In the genomic region with DNA sequence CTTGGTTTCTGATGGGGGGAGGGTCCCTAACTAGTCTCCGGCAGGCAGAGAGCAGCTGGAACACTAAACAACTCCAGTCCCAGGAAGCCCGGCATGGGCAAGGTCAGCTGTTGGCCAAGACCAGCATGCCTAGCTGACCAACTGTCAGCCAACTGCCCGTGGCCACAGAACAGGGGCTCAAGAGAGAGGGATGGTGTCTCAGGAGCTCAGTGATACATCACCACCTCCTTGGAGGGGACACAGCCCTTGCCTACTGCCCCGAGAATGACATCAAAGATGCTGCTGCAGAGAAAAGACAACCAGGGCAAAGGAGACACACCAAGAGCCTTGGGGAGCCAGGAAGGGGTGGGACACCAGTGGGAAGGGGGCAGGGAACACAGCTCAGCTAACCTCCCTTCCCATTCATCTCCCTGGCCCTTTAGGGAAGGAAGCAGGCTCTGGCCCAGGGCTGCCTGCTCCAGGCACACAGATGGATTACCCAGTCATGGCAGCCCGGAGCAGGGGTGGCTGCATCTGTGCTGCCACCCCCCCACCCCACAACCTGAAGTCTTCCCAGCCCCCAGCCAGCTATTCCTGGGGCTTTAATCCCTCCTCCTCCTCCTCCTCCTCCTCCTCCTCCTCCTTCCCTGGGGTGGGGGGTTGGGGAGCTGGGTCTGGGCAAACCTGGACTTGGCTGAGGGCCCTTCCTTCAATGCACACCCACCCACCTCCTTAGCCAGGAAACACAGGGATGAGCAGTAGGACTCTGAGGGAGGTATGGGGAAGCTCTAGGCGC, we compare ENCODE assay signal across 1 cellular context.
TF ChIP-seq lines count a peak whose summit lies in the region.

No MANE protein-coding gene starts in this region.

TF ChIP-seq in GM23338, 12 proteins besides CTCF, POLR2A, EP300 and RAD21 (continued from another document):
- TF ChIP-seq NANOG (IDR thresholded peaks at IDR 0.05; ENCODE audit: borderline replicate concordance) (no peak), EZH2 (IDR thresholded peaks at IDR 0.05; ENCODE audit: low read depth, unreplicated experiment) (no peak)
